ENCODE assay signal across 33 cellular contexts in genomic region chr7:133777701-133778100, GRCh38.
A peak's percentile ranks its signal among the peaks of the same experiment; 100 is the strongest.
DNase-seq lines count a peak whose midpoint lies in the region; FAIRE-seq and TF ChIP-seq lines count a peak whose summit lies in the region.
"Had no signal": no experiment of that assay in that cellular context is flagged by ENCODE, and none has a peak within 500 bp of the region (broad histone marks: within the 10 kb centered on the region; RNA-seq: fewer than 3 reads in every experiment).

No MANE protein-coding gene starts in this region.

- H3K27me3 ChIP-seq in mammary epithelial cell (ENCODE audit: insufficient read depth, low read length) (no peaks in the 10 kb centered on the region), breast epithelium (no peaks in the 10 kb centered on the region), bronchial epithelial cell (ENCODE audit: control insufficient read depth, insufficient read depth, low read length) (no peaks in the 10 kb centered on the region), ascending aorta (no peaks in the 10 kb centered on the region)
- H3K27me3 ChIP-seq: BE2C; BLaER1; BLaER1 treated with 17β-estradiol and CSF1 and Interleukin-3, amounts not matched to agents 10 nM and 100 nM had no signal

- no peaks in the 10 kb centered on the region for H3K79me2 ChIP-seq in mammary epithelial cell (ENCODE audit: insufficient read depth, low read length)

- in situ Hi-C loops in mammary epithelial cell (cut with MboI; ENCODE audit: low sequenced_read_pairs in 2 of 2), result no loop called here

- no peak overlapping the region for H2AFZ ChIP-seq in mammary epithelial cell (ENCODE audit: low read depth, low read length)

- H3K9me3 ChIP-seq in mammary epithelial cell (replicated peaks; ENCODE audit: insufficient read depth, low read length), result no peaks in the 10 kb centered on the region
- H3K9me3 ChIP-seq in breast epithelium, result no peaks in the 10 kb centered on the region
- no peaks in the 10 kb centered on the region for H3K9me3 ChIP-seq in ascending aorta
- H3K9me3 ChIP-seq: A549, BE2C, Caco-2 had no signal

- H3K4me1 ChIP-seq in mammary epithelial cell (ENCODE audit: insufficient read depth, low read length) (peaks cover 2% of the 10 kb centered on the region), breast epithelium (no peaks in the 10 kb centered on the region), ascending aorta (no peaks in the 10 kb centered on the region)
- H3K4me1 ChIP-seq: A549; BLaER1; BLaER1 treated with 17β-estradiol and CSF1 and Interleukin-3, amounts not matched to agents 10 nM and 100 nM; Caco-2 had no signal

- BruUV-seq in mammary epithelial cell (replicated peaks; lab: Mats Ljungman, UMichigan), result no TSS peak

- 51% methylated on average over 4 of the region's 4 CpGs for WGBS in mammary epithelial cell (ENCODE audit: low coverage, missing lambda C conversion rate)

- H3K4me2 ChIP-seq in mammary epithelial cell (ENCODE audit: insufficient read depth, low read depth, low read length), result no peak overlapping the region
- H3K4me2 ChIP-seq: A549; BLaER1; BLaER1 treated with 17β-estradiol and CSF1 and Interleukin-3, amounts not matched to agents 10 nM and 100 nM had no signal

- no peak for TF ChIP-seq POLR2A in breast epithelium (IDR thresholded peaks at IDR 0.05)

- FAIRE-seq in bronchial epithelial cell (lab: Jason Lieb, UNC), result no peak
- FAIRE-seq: A204.1, A549, D721Med had no signal

- dilution Hi-C loops in mammary epithelial cell (cut with HindIII; ENCODE audit: low sequenced_read_pairs), result no loop called here

- no peak overlapping the region for H3K4me3 ChIP-seq in mammary epithelial cell (replicated peaks in 1 of 3; ENCODE audit: insufficient read depth in 1 of 3, low read depth in 2 of 3, low read length in 3 of 3)
- no peak overlapping the region for H3K4me3 ChIP-seq in breast epithelium
- no peak overlapping the region for H3K4me3 ChIP-seq in bronchial epithelial cell (ENCODE audit: low read depth, low read length)
- no peak overlapping the region for H3K4me3 ChIP-seq in epithelial cell of esophagus (ENCODE audit: low read length)
- no peak overlapping the region for H3K4me3 ChIP-seq in ascending aorta
- H3K4me3 ChIP-seq: A549; BLaER1; BLaER1 treated with 17β-estradiol and CSF1 and Interleukin-3, amounts not matched to agents 10 nM and 100 nM had no signal

- intact Hi-C loops in mammary epithelial cell (cut with micrococcal nuclease) (loop anchor here (1.0 kb wide), 1 partner anchor 76 kb away; no protein-coding TSS in a partner anchor), breast epithelium (cut with DNase I; ENCODE audit: low total_unique reads) (no loop called here), ascending aorta (cut with DNase I) (no loop called here)

- TF ChIP-seq CTCF in mammary epithelial cell (conservative IDR thresholded peaks at IDR 0.05 in 1 of 2, IDR thresholded peaks at IDR 0.05 in 1 of 2; ENCODE audit: extremely low read depth in 1 of 2, insufficient read depth in 1 of 2, low read depth in 1 of 2, low read length in 2 of 2), result no peak
- TF ChIP-seq CTCF in breast epithelium (IDR thresholded peaks at IDR 0.05), result no peak
- TF ChIP-seq CTCF in bronchial epithelial cell (IDR thresholded peaks at IDR 0.05; ENCODE audit: insufficient read depth, low read length, severe bottlenecking), result no peak
- no peak for TF ChIP-seq CTCF in epithelial cell of esophagus (IDR thresholded peaks at IDR 0.05; ENCODE audit: insufficient read depth, low read depth, low read length, missing control alignments)
- no peak for TF ChIP-seq CTCF in ascending aorta (IDR thresholded peaks at IDR 0.05)

- CTCF ChIA-PET in mammary epithelial cell (lab: Charles Lee; ENCODE audit: low non-redundant PET), result no interaction called here

- H3K36me3 ChIP-seq in mammary epithelial cell (ENCODE audit: insufficient read depth, low read length) (no peaks in the 10 kb centered on the region), breast epithelium (no peaks in the 10 kb centered on the region), bronchial epithelial cell (ENCODE audit: control insufficient read depth, insufficient read depth, low read length) (no peaks in the 10 kb centered on the region), ascending aorta (no peaks in the 10 kb centered on the region)
- H3K36me3 ChIP-seq: BE2C had no signal

- H3K27ac ChIP-seq in mammary epithelial cell (ENCODE audit: insufficient read depth, low read depth, low read length) (no peak overlapping the region), breast epithelium (no peak overlapping the region), ascending aorta (no peak overlapping the region)
- H3K27ac ChIP-seq: 22Rv1; A549; BLaER1; BLaER1 treated with 17β-estradiol and CSF1 and Interleukin-3, amounts not matched to agents 10 nM and 100 nM; C4-2B had no signal

- no peak overlapping the region for H3K9ac ChIP-seq in mammary epithelial cell (ENCODE audit: insufficient read depth, low read length)
- H3K9ac ChIP-seq: BLaER1; BLaER1 treated with 17β-estradiol and CSF1 and Interleukin-3, amounts not matched to agents 10 nM and 100 nM had no signal

- DNase-seq in mammary epithelial cell (peak; percentile 42), breast epithelium (ENCODE audit: low spot score in 2 of 2) (no peak), bronchial epithelial cell (ENCODE audit: low read depth) (peak; percentile 71), epithelial cell of esophagus (ENCODE audit: low read depth) (peak; percentile 62), hippocampal formation (lab: John Stamatoyannopoulos, UW) (no peak), ascending aorta (ENCODE audit: low spot score in 2 of 2) (no peak)
- DNase-seq: 8988T; ACHN; AML-193; BE2C; C1 segment of cervical spinal cord; Caco-2; Calu3; CD4-positive, alpha-beta memory T cell; CD4-positive, alpha-beta T cell; CD4-positive, CD25-positive, alpha-beta regulatory T cell; CD8-positive, alpha-beta memory T cell; CD8-positive, alpha-beta T cell; COR-L47; DMS 273 treated with DMSO at 0.1 percent for 48 hours; DMS153; DMS53; DMS79; DMS79 treated with DMSO at 0.1 percent for 48 hours; DND-41; EL had no signal

- no peaks in the 10 kb centered on the region for H4K20me1 ChIP-seq in mammary epithelial cell (ENCODE audit: insufficient read depth, low read length)
- H4K20me1 ChIP-seq: BLaER1; BLaER1 treated with 17β-estradiol and CSF1 and Interleukin-3, amounts not matched to agents 10 nM and 100 nM had no signal

Comparison
In these comparisons a context has a peak if more than half of its experiments do, and no peak if none do; other contexts are left out.
1. DNase-seq: peak in mammary epithelial cell (single experiment), bronchial epithelial cell (single experiment) and epithelial cell of esophagus (single experiment); none in breast epithelium (0 of 2), hippocampal formation (0 of 2) and ascending aorta (0 of 2).